ENCODE assay signal across 8 cellular contexts in the genomic region with DNA sequence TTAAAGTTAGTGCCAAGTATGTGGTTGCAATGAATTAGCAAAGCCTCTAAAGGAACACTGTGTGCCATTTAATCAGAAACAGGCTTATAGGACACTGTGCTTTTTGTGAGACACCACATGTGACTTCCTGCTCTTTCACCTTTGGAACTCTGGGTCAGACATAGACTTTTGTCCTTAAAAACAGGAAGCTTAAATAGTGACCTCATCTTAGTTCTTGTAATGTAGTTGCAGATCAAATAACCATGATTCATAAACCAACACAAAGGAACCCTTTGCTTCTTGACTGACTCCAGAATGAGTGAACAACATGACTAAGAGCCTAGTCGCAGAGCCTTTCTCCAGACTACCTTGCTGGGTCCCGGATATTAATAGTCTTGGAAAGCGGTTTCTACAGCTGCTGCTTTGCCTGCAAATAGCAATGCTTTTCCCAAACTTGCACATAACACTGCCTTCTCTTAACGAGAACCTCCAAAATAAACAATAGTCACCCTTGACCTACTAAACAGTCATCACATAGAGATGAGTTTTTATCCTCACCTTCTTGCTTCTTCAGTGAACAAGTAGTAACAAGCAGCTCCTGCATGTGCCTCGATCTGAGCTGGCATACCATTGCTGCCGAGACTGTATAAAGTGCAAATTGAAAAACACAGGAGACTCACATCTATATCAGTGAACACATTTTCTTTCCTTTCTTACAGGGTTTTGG.
DNase-seq lines count a peak whose midpoint lies in the region; ATAC-seq and TF ChIP-seq lines count a peak whose summit lies in the region.
"Not testable (repeated sequence)": the region's sequence is repeated elsewhere in the genome, so short reads cannot be mapped to it uniquely, and the experiment has no call there.

No MANE protein-coding gene starts in this region.

- H3K27me3 ChIP-seq in ascending aorta; subcutaneous abdominal adipose tissue (ENCODE audit: control insufficient read depth in 5 of 5, insufficient read depth in 4 of 5, low read length in 5 of 5): not testable (repeated sequence)

- not testable (repeated sequence) for H3K4me3 Mint-ChIP-seq in CD14-positive monocyte; activated CD4-positive, alpha-beta T cell treated with anti-CD3 and anti-CD28 coated beads for 36 hours; immature natural killer cell; osteocyte (ENCODE audit: unreplicated experiment)

- H3K9me3 ChIP-seq in ascending aorta; subcutaneous abdominal adipose tissue (ENCODE audit: control insufficient read depth in 5 of 5, low read length in 5 of 5): not testable (repeated sequence)

- not testable (repeated sequence) for H3K9me3 Mint-ChIP-seq in CD14-positive monocyte; activated CD4-positive, alpha-beta T cell treated with anti-CD3 and anti-CD28 coated beads for 36 hours (ENCODE audit: low read depth); immature natural killer cell; osteocyte (ENCODE audit: unreplicated experiment)

- H3K27ac ChIP-seq in ascending aorta (peak overlapping the region; percentile 78 to 81), subcutaneous abdominal adipose tissue (ENCODE audit: low read depth, low read length) (peak overlapping the region; percentile 2)

- ATAC-seq in activated CD4-positive, alpha-beta T cell treated with anti-CD3 and anti-CD28 coated beads for 36 hours, result not testable (repeated sequence)

- TF ChIP-seq CTCF in CD14-positive monocyte (IDR thresholded peaks at IDR 0.05); LNCaP clone FGC (IDR thresholded peaks at IDR 0.05; ENCODE audit: control insufficient read depth, extremely low read depth, insufficient read depth); ascending aorta (IDR thresholded peaks at IDR 0.05); epithelial cell of proximal tubule (conservative IDR thresholded peaks at IDR 0.05; ENCODE audit: low read depth, low read length); osteocyte (IDR thresholded peaks at IDR 0.05): not testable (repeated sequence)

- not testable (repeated sequence) for H3K4me3 ChIP-seq in LNCaP clone FGC (ENCODE audit: low read depth, low read length); epithelial cell of proximal tubule (ENCODE audit: low read depth, low read length); subcutaneous abdominal adipose tissue (ENCODE audit: low read depth in 1 of 5, low read length in 5 of 5)
- peak overlapping the region in 1 of 2 donors; percentile 16 for H3K4me3 ChIP-seq in ascending aorta

- intact Hi-C loops in CD14-positive monocyte (cut with micrococcal nuclease); activated CD4-positive, alpha-beta T cell treated with anti-CD3 and anti-CD28 coated beads for 36 hours (cut with DNase I, micrococcal nuclease); ascending aorta (cut with DNase I): not testable (repeated sequence)

- not testable (repeated sequence) for H3K9ac ChIP-seq in subcutaneous abdominal adipose tissue (ENCODE audit: low read length in 5 of 5)

- CTCF ChIA-PET in activated CD4-positive, alpha-beta T cell treated with anti-CD3 and anti-CD28 coated beads for 36 hours (lab: Charles Lee), result not testable (repeated sequence)

- not testable (repeated sequence) for DNase-seq in CD14-positive monocyte (ENCODE audit: low spot score); ascending aorta (ENCODE audit: low spot score in 2 of 2); osteocyte (ENCODE audit: extremely low spot score, unreplicated experiment)
- DNase-seq in LNCaP clone FGC (ENCODE audit: low read depth) (peak; percentile 6), epithelial cell of proximal tubule (ENCODE audit: low read depth) (peak; percentile 83), immature natural killer cell (peak in 2 of 3 donors; percentile 16 to 22)
- peak; percentile 44 for DNase-seq in activated CD4-positive, alpha-beta T cell treated with anti-CD3 and anti-CD28 coated beads for 36 hours

- H3K36me3 ChIP-seq in ascending aorta; subcutaneous abdominal adipose tissue (ENCODE audit: control insufficient read depth in 5 of 5, insufficient read depth in 5 of 5, low read length in 5 of 5): not testable (repeated sequence)

- H3K4me1 ChIP-seq in ascending aorta; subcutaneous abdominal adipose tissue (ENCODE audit: control insufficient read depth in 5 of 5, insufficient read depth in 5 of 5, low read length in 5 of 5): not testable (repeated sequence)

- POLR2A ChIA-PET in activated CD4-positive, alpha-beta T cell treated with anti-CD3 and anti-CD28 coated beads for 36 hours (lab: Charles Lee), result not testable (repeated sequence)

- not testable (repeated sequence) for H3K27me3 Mint-ChIP-seq in CD14-positive monocyte (ENCODE audit: low read depth in 3 of 3); activated CD4-positive, alpha-beta T cell treated with anti-CD3 and anti-CD28 coated beads for 36 hours; immature natural killer cell (ENCODE audit: low read depth in 3 of 3); osteocyte (ENCODE audit: unreplicated experiment)

- H3K4me1 Mint-ChIP-seq in CD14-positive monocyte; osteocyte (ENCODE audit: unreplicated experiment): not testable (repeated sequence)
- H3K4me1 Mint-ChIP-seq in activated CD4-positive, alpha-beta T cell treated with anti-CD3 and anti-CD28 coated beads for 36 hours, result peaks cover 11% of the 10 kb centered on the region
- peaks cover 3 to 15% of the 10 kb centered on the region in 2 donors for H3K4me1 Mint-ChIP-seq in immature natural killer cell

- H3K27ac Mint-ChIP-seq in CD14-positive monocyte (peak overlapping the region in 5 of 7 donors; percentile 2 to 83 (median 50)), osteocyte (ENCODE audit: unreplicated experiment) (peak overlapping the region; percentile 65)
- H3K27ac Mint-ChIP-seq in activated CD4-positive, alpha-beta T cell treated with anti-CD3 and anti-CD28 coated beads for 36 hours, result peak overlapping the region; percentile 49
- H3K27ac Mint-ChIP-seq in immature natural killer cell, result not testable (repeated sequence)

- H3K36me3 Mint-ChIP-seq in CD14-positive monocyte; activated CD4-positive, alpha-beta T cell treated with anti-CD3 and anti-CD28 coated beads for 36 hours (ENCODE audit: low read depth); immature natural killer cell; osteocyte (ENCODE audit: unreplicated experiment): not testable (repeated sequence)
